Comparison of ENCODE assay signal across 1 cellular context in genomic region chr14:76956253-76957090, GRCh38.
TF ChIP-seq lines count a peak whose summit lies in the region.

No MANE protein-coding gene starts in this region.

TF ChIP-seq in HepG2, 621 proteins besides CTCF, POLR2A, EP300 and RAD21 (continued from another document and continues in another):
- TF ChIP-seq ZNF318 (CRISPR knock-in tag; IDR thresholded peaks at IDR 0.05) (no peak), ZEB1 (IDR thresholded peaks at IDR 0.05; ENCODE audit: insufficient replicate concordance, low read depth) (no peak), POGZ (CRISPR knock-in tag; IDR thresholded peaks at IDR 0.05) (peak; percentile 66; the same call in 1 of the 2 replicates), ZNF777 (CRISPR knock-in tag; IDR thresholded peaks at IDR 0.05) (no peak), SNAPC5 (CRISPR knock-in tag; IDR thresholded peaks at IDR 0.05; ENCODE audit: borderline replicate concordance) (no peak), JUND (CRISPR knock-in tag; IDR thresholded peaks at IDR 0.05) (no peak), RAD51 (IDR thresholded peaks at IDR 0.05; ENCODE audit: borderline replicate concordance) (no peak), ZNF331 (CRISPR knock-in tag; IDR thresholded peaks at IDR 0.05) (peak; percentile 20; the same call in 1 of the 2 replicates), ZNF256 (CRISPR knock-in tag; conservative IDR thresholded peaks at IDR 0.05) (no peak), CHD2 (IDR thresholded peaks at IDR 0.05; ENCODE audit: low read depth, low read length) (no peak), GRHL1 (CRISPR knock-in tag; conservative IDR thresholded peaks at IDR 0.05) (no peak), SAP130 (CRISPR knock-in tag; IDR thresholded peaks at IDR 0.05; ENCODE audit: low read depth) (peak; percentile 87), FOXJ3 (CRISPR knock-in tag; IDR thresholded peaks at IDR 0.05; ENCODE audit: borderline replicate concordance) (no peak), HIVEP1 (CRISPR knock-in tag; IDR thresholded peaks at IDR 0.05) (no peak), NRL (CRISPR knock-in tag; IDR thresholded peaks at IDR 0.05; ENCODE audit: borderline replicate concordance) (no peak), KLF6 (CRISPR knock-in tag; IDR thresholded peaks at IDR 0.05) (no peak), BCLAF1 (IDR thresholded peaks at IDR 0.05) (no peak), IKZF4 (CRISPR knock-in tag; IDR thresholded peaks at IDR 0.05; ENCODE audit: borderline replicate concordance, low read depth, not compliant biosample characterization) (no peak), CBX5 (CRISPR knock-in tag; IDR thresholded peaks at IDR 0.05; ENCODE audit: borderline replicate concordance) (no peak), ZNF138 (CRISPR knock-in tag; IDR thresholded peaks at IDR 0.05; ENCODE audit: low read depth) (no peak), ZBTB40 (IDR thresholded peaks at IDR 0.05) (no peak), ZBTB40 (CRISPR knock-in tag; IDR thresholded peaks at IDR 0.05) (peak; percentile 75; the same call in 1 of the 2 replicates), CSRNP2 (CRISPR knock-in tag; conservative IDR thresholded peaks at IDR 0.05; ENCODE audit: low read depth) (no peak), PCBP1 (IDR thresholded peaks at IDR 0.05; ENCODE audit: borderline replicate concordance, low read depth, low read length) (no peak), FOXC1 (CRISPR knock-in tag; IDR thresholded peaks at IDR 0.05; ENCODE audit: borderline replicate concordance) (no peak), KLF12 (CRISPR knock-in tag; IDR thresholded peaks at IDR 0.05; ENCODE audit: borderline replicate concordance) (no peak), ZNF251 (CRISPR knock-in tag; IDR thresholded peaks at IDR 0.05) (no peak), ZMYM4 (CRISPR knock-in tag; IDR thresholded peaks at IDR 0.05) (no peak; the same call in 1 of the 2 replicates), SOX13 (IDR thresholded peaks at IDR 0.05) (no peak), SOX13 (CRISPR knock-in tag; conservative IDR thresholded peaks at IDR 0.05 in 1 of 2, IDR thresholded peaks at IDR 0.05 in 1 of 2) (peak in 1 of 2 experiments; percentile 52; a peak in 1 of 4 replicates), EZH2 (conservative IDR thresholded peaks at IDR 0.05; ENCODE audit: low read depth, low read length) (no peak), BRD4 (CRISPR knock-in tag; IDR thresholded peaks at IDR 0.05) (0 out of 2 replicates have a peak, but pooled peaks have one; percentile 34), ZMAT3 (CRISPR knock-in tag; conservative IDR thresholded peaks at IDR 0.05) (no peak)
